31 cellular contexts compared by ENCODE assay signal in the genomic region with DNA sequence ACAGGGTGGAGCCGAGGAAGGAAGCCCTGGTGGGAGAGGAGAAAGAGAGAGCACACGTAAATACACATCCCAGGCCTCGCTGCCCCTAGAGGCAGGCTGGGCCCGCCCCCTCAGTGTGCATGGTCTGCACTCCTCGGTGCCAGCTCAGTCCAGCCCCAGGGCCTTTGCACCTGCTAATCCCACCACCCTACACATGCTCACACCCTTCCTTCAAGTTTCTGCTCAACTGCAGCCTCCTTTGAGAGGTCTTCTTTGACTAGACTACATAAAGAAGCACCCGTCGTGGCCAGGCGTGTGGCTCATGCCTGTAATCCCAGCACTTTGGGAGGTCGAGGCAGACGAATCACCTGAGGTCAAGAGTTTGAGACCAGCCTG. TPM values are rescaled to one million over a fixed set of nuclear protein-coding genes. Genes with fewer than 3 reads are reported as not detected.
DNase-seq lines count a peak whose midpoint lies in the region; ATAC-seq, FAIRE-seq and TF ChIP-seq lines count a peak whose summit lies in the region.
"Had no signal": no experiment of that assay in that cellular context is flagged by ENCODE, and none has a peak within 500 bp of the region (broad histone marks: within the 10 kb centered on the region; RNA-seq: fewer than 3 reads in every experiment).

No MANE protein-coding gene starts in this region.

- no TSS peak for BruUV-seq in HepG2 (replicated peaks; lab: Mats Ljungman, UMichigan)

- 0 out of 2 replicates have a peak, but pooled peaks cover 4% of the 10 kb centered on the region for H3K4me1 Mint-ChIP-seq in WTC11
- peaks cover 73% of the 10 kb centered on the region for H3K4me1 Mint-ChIP-seq in central memory CD8-positive, alpha-beta T cell

- no peaks in the 10 kb centered on the region for H3K36me3 Mint-ChIP-seq in WTC11
- peaks cover 47% of the 10 kb centered on the region for H3K36me3 Mint-ChIP-seq in central memory CD8-positive, alpha-beta T cell (ENCODE audit: insufficient read depth)

- H2AFZ ChIP-seq in HepG2 (ENCODE audit: low read length) (no peak overlapping the region), osteoblast (ENCODE audit: low read length) (no peak overlapping the region)

- CTCF ChIA-PET in HepG2 (lab: Yijun Ruan, JAX; ENCODE audit: low intra/inter-chr PET ratio, low total read pairs) (no interaction called here), WTC11 (lab: Charles Lee) (interaction anchor here (1.2 to 1.6 kb wide), 2 partner anchors 19 to 59 kb away, joined by 3 read pairs; no protein-coding TSS in a partner anchor)

- in situ Hi-C loops in HepG2 (cut with HindIII; ENCODE audit: extremely low pct_ligation_motif_present, low pct_unique_long_range_greater_than_20kb) = no loop called here

- no peaks in the 10 kb centered on the region for H3K9me3 Mint-ChIP-seq in WTC11
- no peaks in the 10 kb centered on the region for H3K9me3 Mint-ChIP-seq in central memory CD8-positive, alpha-beta T cell
- H3K9me3 Mint-ChIP-seq: neural crest cell; stimulated activated naive CD8-positive, alpha-beta T cell treated with anti-CD3 and anti-CD28 coated beads, Interleukin-15, amount 100 ng/mL, for 72 hours had no signal

- TF ChIP-seq RAD21 in HepG2 (CRISPR knock-in tag; IDR thresholded peaks at IDR 0.05) = no peak

- H3K4me3 ChIP-seq in HepG2 (replicated peaks in 1 of 3; ENCODE audit: insufficient read depth in 1 of 3, low read depth in 2 of 3, low read length in 3 of 3) = no peak overlapping the region
- no peak overlapping the region for H3K4me3 ChIP-seq in right lobe of liver
- no peak overlapping the region for H3K4me3 ChIP-seq in osteoblast (ENCODE audit: insufficient read depth, low read length)
- H3K4me3 ChIP-seq: BLaER1 treated with 17β-estradiol and CSF1 and Interleukin-3, amounts not matched to agents 10 nM and 100 nM; breast epithelium; colonic mucosa; right atrium auricular region; smooth muscle cell; thoracic aorta had no signal

- intact Hi-C loops in HepG2 (cut with micrococcal nuclease; ENCODE audit: unreplicated experiment) = no loop called here
- intact Hi-C loops in right lobe of liver (cut with DNase I) = no loop called here

- H3K9me3 ChIP-seq in HepG2 (ENCODE audit: low read length) = no peaks in the 10 kb centered on the region
- H3K9me3 ChIP-seq in right lobe of liver = no peaks in the 10 kb centered on the region
- no peaks in the 10 kb centered on the region for H3K9me3 ChIP-seq in osteoblast (ENCODE audit: low read depth, low read length)
- H3K9me3 ChIP-seq: BLaER1 treated with 17β-estradiol and CSF1 and Interleukin-3, amounts not matched to agents 10 nM and 100 nM; breast epithelium; colonic mucosa; right atrium auricular region; thoracic aorta had no signal

- H3K36me3 ChIP-seq in HepG2 (replicated peaks in 1 of 2; ENCODE audit: control insufficient read depth in 1 of 2, insufficient read depth in 2 of 2, low read length in 2 of 2) (no peaks in the 10 kb centered on the region), right lobe of liver (no peaks in the 10 kb centered on the region), osteoblast (ENCODE audit: insufficient read depth, low read length) (no peaks in the 10 kb centered on the region)
- H3K36me3 ChIP-seq: BLaER1 treated with 17β-estradiol and CSF1 and Interleukin-3, amounts not matched to agents 10 nM and 100 nM; breast epithelium; colonic mucosa; right atrium auricular region; thoracic aorta had no signal

- H3K4me3 Mint-ChIP-seq in WTC11 = no peak overlapping the region
- H3K4me3 Mint-ChIP-seq in central memory CD8-positive, alpha-beta T cell = no peak overlapping the region
- H3K4me3 Mint-ChIP-seq: neural crest cell had no signal

- no peaks in the 10 kb centered on the region; the same call in none of the 2 replicates for H3K27me3 Mint-ChIP-seq in WTC11 (ENCODE audit: low read depth)
- H3K27me3 Mint-ChIP-seq in central memory CD8-positive, alpha-beta T cell = no peaks in the 10 kb centered on the region
- H3K27me3 Mint-ChIP-seq: stimulated activated naive CD8-positive, alpha-beta T cell treated with anti-CD3 and anti-CD28 coated beads, Interleukin-15, amount 100 ng/mL, for 72 hours had no signal

- TF ChIP-seq CTCF in HepG2 (CRISPR knock-in tag; IDR thresholded peaks at IDR 0.05) = no peak
- TF ChIP-seq CTCF in right lobe of liver (IDR thresholded peaks at IDR 0.05) = no peak
- TF ChIP-seq CTCF in WTC11 (IDR thresholded peaks at IDR 0.05) = no peak
- TF ChIP-seq CTCF in osteoblast (IDR thresholded peaks at IDR 0.05; ENCODE audit: extremely low read depth, low read depth, low read length) = no peak

- no peak for DNase-seq in HepG2 (ENCODE audit: low spot score)
- no peak for DNase-seq in right lobe of liver
- no peak for DNase-seq in WTC11 (ENCODE audit: low spot score)
- DNase-seq in central memory CD8-positive, alpha-beta T cell (ENCODE audit: low spot score in 2 of 2) = no peak
- DNase-seq in osteoblast (ENCODE audit: insufficient read length, low spot score, missing footprints) = peak; percentile 42
- no peak for DNase-seq in NCI-H446 (lab: John Stamatoyannopoulos, UW)
- DNase-seq in NCI-H2171 treated with DMSO at 0.1 percent for 48 hours (lab: John Stamatoyannopoulos, UW) = no peak
- DNase-seq: activated CD4-positive, alpha-beta T cell treated with anti-CD3 and anti-CD28 coated beads, Interleukin-2, amount 50 U/mL, for 4 hours; activated naive CD4-positive, alpha-beta T cell treated with Interleukin-2 at 50 U/mL for 16 hours; anterior cingulate cortex; colonic mucosa; effector CD4-positive, alpha-beta T cell; H7; hippocampal formation; NCI-H1092; NCI-H1694 treated with DMSO at 0.1 percent for 48 hours; NCI-H510A; stimulated activated naive CD8-positive, alpha-beta T cell treated with anti-CD3 and anti-CD28 coated beads, Interleukin-15, amount 100 ng/mL, for 72 hours had no signal

- 0 out of 2 replicates have a peak, but pooled peaks cover 15% of the 10 kb centered on the region for H3K4me1 ChIP-seq in HepG2 (ENCODE audit: insufficient read depth, low read length)
- peaks cover 0 to 8% (median 3%) of the 10 kb centered on the region in 4 donors for H3K4me1 ChIP-seq in right lobe of liver
- H3K4me1 ChIP-seq in osteoblast (ENCODE audit: insufficient read depth, low read length) = no peaks in the 10 kb centered on the region
- H3K4me1 ChIP-seq: breast epithelium, colonic mucosa had no signal

- no peak overlapping the region for H3K27ac Mint-ChIP-seq in WTC11
- H3K27ac Mint-ChIP-seq in central memory CD8-positive, alpha-beta T cell (ENCODE audit: low read depth) = peak overlapping the region; percentile 92

- 38% methylated on average over 9 of the region's 10 CpGs for WGBS in HepG2 (ENCODE audit: low lambda C conversion rate)
- 86% methylated on average over 5 of the region's 10 CpGs for WGBS in right lobe of liver (ENCODE audit: insufficient coverage, low coverage, low lambda C conversion rate, missing lambda C conversion rate)

- no peak overlapping the region for H3K4me2 ChIP-seq in HepG2 (ENCODE audit: low read depth, low read length)
- H3K4me2 ChIP-seq in osteoblast (ENCODE audit: insufficient read depth, low read length) = no peak overlapping the region
- H3K4me2 ChIP-seq: smooth muscle cell had no signal

- H3K9ac ChIP-seq in HepG2 (ENCODE audit: insufficient read depth, low read depth, low read length) = no peak overlapping the region

- POLR2A ChIA-PET in HepG2 (lab: Yijun Ruan, JAX) (no interaction called here), WTC11 (lab: Charles Lee) (no interaction called here)

- H4K20me1 ChIP-seq in HepG2 (ENCODE audit: insufficient read depth, low read length) = no peaks in the 10 kb centered on the region
- no peaks in the 10 kb centered on the region for H4K20me1 ChIP-seq in osteoblast (ENCODE audit: insufficient read depth, low read length)

- FAIRE-seq in HepG2 (lab: Jason Lieb, UNC) = no peak
- FAIRE-seq: D721Med had no signal

- TF ChIP-seq POLR2A in HepG2 (IDR thresholded peaks at IDR 0.05; ENCODE audit: insufficient read depth in 1 of 2, low read depth in 2 of 2, low read length in 2 of 2) (no peak), right lobe of liver (IDR thresholded peaks at IDR 0.05) (no peak)

- H3K27ac ChIP-seq in HepG2 (ENCODE audit: extremely low read length, insufficient read depth, low read length) (no peak overlapping the region), right lobe of liver (no peak overlapping the region), osteoblast (ENCODE audit: low read depth, low read length) (no peak overlapping the region)
- H3K27ac ChIP-seq: BLaER1 treated with 17β-estradiol and CSF1 and Interleukin-3, amounts not matched to agents 10 nM and 100 nM; breast epithelium; colonic mucosa; epithelial cell of prostate; right atrium auricular region; thoracic aorta had no signal

- TF ChIP-seq EP300 in HepG2 (IDR thresholded peaks at IDR 0.05; ENCODE audit: low read depth in 2 of 2, low read length in 2 of 2) = no peak
- no peak for TF ChIP-seq EP300 in HepG2 (CRISPR knock-in tag; IDR thresholded peaks at IDR 0.05; ENCODE audit: borderline replicate concordance)

- ATAC-seq in HepG2 = no peak
- ATAC-seq in right lobe of liver = no peak
- ATAC-seq in WTC11 = peak; percentile 38; the same call in 1 of the 2 replicates
- ATAC-seq in central memory CD8-positive, alpha-beta T cell (replicated peaks; ENCODE audit: extremely low read depth, poor library complexity, severe bottlenecking) = no peak
- no peak for ATAC-seq in GM21447 (IDR thresholded peaks at IDR 0.05; ENCODE audit: unreplicated experiment)
- ATAC-seq: left lobe of liver; stimulated activated naive CD8-positive, alpha-beta T cell treated with anti-CD3 and anti-CD28 coated beads, Interleukin-15, amount 100 ng/mL, for 72 hours had no signal

- no peaks in the 10 kb centered on the region for H3K79me2 ChIP-seq in HepG2 (ENCODE audit: insufficient read depth, low read length)
- no peaks in the 10 kb centered on the region for H3K79me2 ChIP-seq in osteoblast (ENCODE audit: insufficient read depth, low read length)

- peaks cover 5 to 38% of the 10 kb centered on the region in 2 experiments for H3K27me3 ChIP-seq in HepG2 (ENCODE audit: control insufficient read depth in 1 of 2, insufficient read depth in 2 of 2, low read length in 2 of 2)
- H3K27me3 ChIP-seq in right lobe of liver = no peaks in the 10 kb centered on the region
- peaks cover 12% of the 10 kb centered on the region for H3K27me3 ChIP-seq in osteoblast (ENCODE audit: insufficient read depth, low read length)
- H3K27me3 ChIP-seq: breast epithelium, colonic mucosa, right atrium auricular region had no signal

RNA-seq across cellular contexts. Expression of gene IL2RB, which starts 5.5 kb away (rescaled TPM):
- total RNA-seq in HepG2 (2016; rRNA removed; fragmentation: Illumina TruSeq; extraction: Trizol) = not detected in 2 replicates
- total RNA-seq in HepG2 (2016; cell fraction: cytosol; rRNA removed; fragmentation: Illumina TruSeq; extraction: Trizol; ENCODE audit: low read depth) = not detected in 2 replicates
- not detected in 2 replicates for total RNA-seq in HepG2 (2016; cell fraction: insoluble cytoplasmic fraction; rRNA removed; fragmentation: Illumina TruSeq; extraction: Trizol)
- total RNA-seq in HepG2 (2016; cell fraction: membrane; rRNA removed; fragmentation: Illumina TruSeq; extraction: Trizol) = not detected in 2 replicates
- total RNA-seq in HepG2 (2016; cell fraction: nucleus; rRNA removed; fragmentation: Illumina TruSeq; extraction: Trizol) = not detected in 2 replicates
- 0.05 TPM in 1 of 2 replicates, not detected in the other for polyA plus RNA-seq in HepG2 (2011; rRNA removed)
- polyA plus RNA-seq in HepG2 (2011; cell fraction: cytosol; rRNA removed) = 0.10 TPM in 1 of 2 replicates, not detected in the other
- 0.09 TPM in 1 of 2 replicates, not detected in the other for polyA plus RNA-seq in HepG2 (2011; cell fraction: nucleus; rRNA removed)
- 0.03 TPM in 1 of 2 replicates, not detected in the other for polyA plus RNA-seq in HepG2 (2012)
- polyA plus RNA-seq in HepG2 (2016; cell fraction: cytosol; fragmentation: Illumina TruSeq; extraction: Trizol; ENCODE audit: low read depth) = not detected in 2 replicates
- not detected in 2 replicates for polyA plus RNA-seq in HepG2 (2016; cell fraction: insoluble cytoplasmic fraction; fragmentation: Illumina TruSeq; extraction: Trizol; ENCODE audit: low read depth)
- polyA plus RNA-seq in HepG2 (2016; cell fraction: membrane; fragmentation: Illumina TruSeq; extraction: Trizol; ENCODE audit: low read depth) = not detected in 2 replicates
- polyA plus RNA-seq in HepG2 (2016; cell fraction: nucleus; fragmentation: Illumina TruSeq; extraction: Trizol; ENCODE audit: insufficient read depth, low read depth) = not detected in 2 replicates
- 0.06 TPM in 1 of 2 replicates, not detected in the other for polyA minus RNA-seq in HepG2 (2011; rRNA and poly(A)+ RNA removed; ENCODE audit: low replicate concordance)
- polyA minus RNA-seq in HepG2 (2011; cell fraction: cytosol; rRNA and poly(A)+ RNA removed) = not detected in 2 replicates
- not detected in 2 replicates for polyA minus RNA-seq in HepG2 (2011; cell fraction: nucleus; rRNA and poly(A)+ RNA removed)
- total RNA-seq in right lobe of liver = 1 to 10 TPM; 1.2 to 8.6 (median 2.0) TPM
- total RNA-seq in WTC11 (2021) = 0.92 to 1.4 TPM (median 1.1 TPM) in 3 replicates
- total RNA-seq in osteoblast = 0.59 TPM in 1 of 2 replicates, not detected in the other
- total RNA-seq: RPMI7951, SK-MEL-5 had no signal

RNA-seq across cellular contexts. Expression of gene TMPRSS6, which starts 34.7 kb away (rescaled TPM):
- total RNA-seq in HepG2 (2016; rRNA removed; fragmentation: Illumina TruSeq; extraction: Trizol) (1.5 and 4.2 TPM in 2 replicates), right lobe of liver (100 to 1,000 TPM in 1 of 6 experiments, 10 to 100 TPM in 5; 40.7 to 104 (median 60.6) TPM), WTC11 (2021) (0.11 to 0.14 TPM in 2 of 3 replicates, not detected in the other), osteoblast (not detected in 2 replicates)
- 1.1 and 1.5 TPM in 2 replicates for total RNA-seq in HepG2 (2016; cell fraction: cytosol; rRNA removed; fragmentation: Illumina TruSeq; extraction: Trizol; ENCODE audit: low read depth)
- total RNA-seq in HepG2 (2016; cell fraction: insoluble cytoplasmic fraction; rRNA removed; fragmentation: Illumina TruSeq; extraction: Trizol) = 1.5 and 5.2 TPM in 2 replicates
- total RNA-seq in HepG2 (2016; cell fraction: membrane; rRNA removed; fragmentation: Illumina TruSeq; extraction: Trizol) = 1.7 and 2.7 TPM in 2 replicates
- total RNA-seq in HepG2 (2016; cell fraction: nucleus; rRNA removed; fragmentation: Illumina TruSeq; extraction: Trizol) = 5.1 and 6.1 TPM in 2 replicates
- polyA plus RNA-seq in HepG2 (2011; rRNA removed) = 4.8 and 8.5 TPM in 2 replicates
- 5.4 and 5.9 TPM in 2 replicates for polyA plus RNA-seq in HepG2 (2011; cell fraction: cytosol; rRNA removed)
- polyA plus RNA-seq in HepG2 (2011; cell fraction: nucleus; rRNA removed) = 16.8 and 19.4 TPM in 2 replicates
- 4.2 and 6.4 TPM in 2 replicates for polyA plus RNA-seq in HepG2 (2012)
- polyA plus RNA-seq in HepG2 (2016; cell fraction: cytosol; fragmentation: Illumina TruSeq; extraction: Trizol; ENCODE audit: low read depth) = 1.7 TPM in 2 replicates
- 2.3 and 2.6 TPM in 2 replicates for polyA plus RNA-seq in HepG2 (2016; cell fraction: insoluble cytoplasmic fraction; fragmentation: Illumina TruSeq; extraction: Trizol; ENCODE audit: low read depth)
- polyA plus RNA-seq in HepG2 (2016; cell fraction: membrane; fragmentation: Illumina TruSeq; extraction: Trizol; ENCODE audit: low read depth) = 2.4 and 3.1 TPM in 2 replicates
- 10.0 and 11.5 TPM in 2 replicates for polyA plus RNA-seq in HepG2 (2016; cell fraction: nucleus; fragmentation: Illumina TruSeq; extraction: Trizol; ENCODE audit: insufficient read depth, low read depth)
- 6.6 TPM in 1 of 2 replicates, not detected in the other for polyA minus RNA-seq in HepG2 (2011; rRNA and poly(A)+ RNA removed; ENCODE audit: low replicate concordance)
- polyA minus RNA-seq in HepG2 (2011; cell fraction: cytosol; rRNA and poly(A)+ RNA removed) = 1.1 and 1.9 TPM in 2 replicates
- polyA minus RNA-seq in HepG2 (2011; cell fraction: nucleus; rRNA and poly(A)+ RNA removed) = 4.0 and 5.2 TPM in 2 replicates
- total RNA-seq: H7, neural crest cell, right atrium auricular region, RPMI7951, SK-MEL-5, smooth muscle cell, thoracic aorta, urinary bladder had no signal
- polyA plus RNA-seq: smooth muscle cell had no signal

RNA-seq across cellular contexts. Expression of gene C1QTNF6, which starts 43.9 kb away (rescaled TPM):
- total RNA-seq in HepG2 (2016; rRNA removed; fragmentation: Illumina TruSeq; extraction: Trizol) = 1.5 and 2.7 TPM in 2 replicates
- 0.40 and 0.97 TPM in 2 replicates for total RNA-seq in HepG2 (2016; cell fraction: cytosol; rRNA removed; fragmentation: Illumina TruSeq; extraction: Trizol; ENCODE audit: low read depth)
- total RNA-seq in HepG2 (2016; cell fraction: insoluble cytoplasmic fraction; rRNA removed; fragmentation: Illumina TruSeq; extraction: Trizol) = 1.1 and 2.5 TPM in 2 replicates
- 1.7 and 1.8 TPM in 2 replicates for total RNA-seq in HepG2 (2016; cell fraction: membrane; rRNA removed; fragmentation: Illumina TruSeq; extraction: Trizol)
- total RNA-seq in HepG2 (2016; cell fraction: nucleus; rRNA removed; fragmentation: Illumina TruSeq; extraction: Trizol) = 4.5 and 5.3 TPM in 2 replicates
- 6.9 and 10.7 TPM in 2 replicates for polyA plus RNA-seq in HepG2 (2011; rRNA removed)
- polyA plus RNA-seq in HepG2 (2011; cell fraction: cytosol; rRNA removed) = 3.0 and 4.1 TPM in 2 replicates
- polyA plus RNA-seq in HepG2 (2011; cell fraction: nucleus; rRNA removed) = 39.8 and 43.2 TPM in 2 replicates
- polyA plus RNA-seq in HepG2 (2012) = 4.1 and 5.1 TPM in 2 replicates
- polyA plus RNA-seq in HepG2 (2016; cell fraction: cytosol; fragmentation: Illumina TruSeq; extraction: Trizol; ENCODE audit: low read depth) = 0.60 and 1.2 TPM in 2 replicates
- 1.7 and 1.9 TPM in 2 replicates for polyA plus RNA-seq in HepG2 (2016; cell fraction: insoluble cytoplasmic fraction; fragmentation: Illumina TruSeq; extraction: Trizol; ENCODE audit: low read depth)
- 1.6 and 1.8 TPM in 2 replicates for polyA plus RNA-seq in HepG2 (2016; cell fraction: membrane; fragmentation: Illumina TruSeq; extraction: Trizol; ENCODE audit: low read depth)
- 8.4 and 10.3 TPM in 2 replicates for polyA plus RNA-seq in HepG2 (2016; cell fraction: nucleus; fragmentation: Illumina TruSeq; extraction: Trizol; ENCODE audit: insufficient read depth, low read depth)
- 8.3 and 36.4 TPM in 2 replicates for polyA minus RNA-seq in HepG2 (2011; rRNA and poly(A)+ RNA removed; ENCODE audit: low replicate concordance)
- 2.5 and 4.0 TPM in 2 replicates for polyA minus RNA-seq in HepG2 (2011; cell fraction: cytosol; rRNA and poly(A)+ RNA removed)
- polyA minus RNA-seq in HepG2 (2011; cell fraction: nucleus; rRNA and poly(A)+ RNA removed) = 18.0 and 21.3 TPM in 2 replicates
- total RNA-seq in right lobe of liver = 10 to 100 TPM in 2 of 6 experiments, 1 to 10 TPM in 4; 3.3 to 12.6 (median 6.3) TPM
- total RNA-seq in WTC11 (2021) = 5.7 to 6.4 TPM (median 5.9 TPM) in 3 replicates
- total RNA-seq in osteoblast = 11.9 and 18.3 TPM in 2 replicates

Comparison
In these comparisons a context has a peak if more than half of its experiments do, and no peak if none do; other contexts are left out.
1. RNA of gene TMPRSS6, which starts 34.7 kb away (total RNA-seq): 40.7 to 104 TPM in right lobe of liver; 1.1 to 6.1 TPM in HepG2, 0.11 to 0.14 TPM in WTC11 and not detected in osteoblast; every median in the first group is over 4 times any median in the second.